In genomic region chr9:130693101-130693425, GRCh38 we compare ENCODE assay signal across 8 cellular contexts. TPM values are rescaled to one million over a fixed set of nuclear protein-coding genes. Genes with fewer than 3 reads are reported as not detected.
DNase-seq lines count a peak whose midpoint lies in the region; ATAC-seq, FAIRE-seq and TF ChIP-seq lines count a peak whose summit lies in the region.

No MANE protein-coding gene starts in this region.

- dilution Hi-C loops in endothelial cell of umbilical vein (cut with MboI; ENCODE audit: extremely low pct_ligation_motif_present, low sequenced_read_pairs) = loop anchor here (25.0 kb wide), 1 partner anchor 169 kb away; no protein-coding TSS in a partner anchor

- intact Hi-C loops in endothelial cell of umbilical vein (cut with micrococcal nuclease) = no loop called here

- peaks cover 21% of the 10 kb centered on the region for H3K4me1 ChIP-seq in CD8-positive, alpha-beta memory T cell (ENCODE audit: insufficient read depth, low read length)
- H3K4me1 ChIP-seq in endothelial cell of umbilical vein (ENCODE audit: control insufficient read depth, extremely low read depth, insufficient read depth, low read length) (peaks cover 9% of the 10 kb centered on the region), osteoblast (ENCODE audit: insufficient read depth, low read length) (peaks cover 24% of the 10 kb centered on the region)

- peaks cover 5 to 37% (median 9%) of the 10 kb centered on the region in 3 donors for H3K36me3 Mint-ChIP-seq in CD8-positive, alpha-beta memory T cell

- no peaks in the 10 kb centered on the region for H3K9me3 Mint-ChIP-seq in CD8-positive, alpha-beta memory T cell

- H3K36me3 ChIP-seq in CD8-positive, alpha-beta memory T cell (ENCODE audit: insufficient read depth, low read length) = peaks cover 13% of the 10 kb centered on the region
- H3K36me3 ChIP-seq in endothelial cell of umbilical vein (ENCODE audit: control insufficient read depth in 2 of 2, extremely low read depth in 1 of 2, insufficient read depth in 2 of 2, low read length in 2 of 2) (peaks cover 0 to 8% of the 10 kb centered on the region in 2 experiments), osteoblast (ENCODE audit: insufficient read depth, low read length) (peaks cover 20% of the 10 kb centered on the region)

- H3K27me3 ChIP-seq in CD8-positive, alpha-beta memory T cell (ENCODE audit: insufficient read depth, low read length, poor library complexity, severe bottlenecking) = no peaks in the 10 kb centered on the region
- H3K27me3 ChIP-seq in endothelial cell of umbilical vein (ENCODE audit: control insufficient read depth in 2 of 2, insufficient read depth in 2 of 2, low read length in 2 of 2) (peaks cover 0 to 2% of the 10 kb centered on the region in 2 experiments), osteoblast (ENCODE audit: insufficient read depth, low read length) (no peaks in the 10 kb centered on the region)

- peak overlapping the region; percentile 98 for H3K4me3 ChIP-seq in CD8-positive, alpha-beta memory T cell (ENCODE audit: low read length)
- H3K4me3 ChIP-seq in NB4 (ENCODE audit: low read depth, low read length) (peak overlapping the region; percentile 61), endothelial cell of umbilical vein (replicated peaks in 1 of 3; ENCODE audit: insufficient read depth in 1 of 3, low read depth in 1 of 3, low read length in 3 of 3) (peak overlapping the region; percentile 36 to 78 (median 57)), osteoblast (ENCODE audit: insufficient read depth, low read length) (peak overlapping the region; percentile 85)

- H3K27me3 Mint-ChIP-seq in CD8-positive, alpha-beta memory T cell = peaks cover 0 to 1% of the 10 kb centered on the region in 2 donors

- TF ChIP-seq POLR2A in NB4 (IDR thresholded peaks at IDR 0.05; ENCODE audit: extremely low read depth, insufficient read length) (no peak), endothelial cell of umbilical vein (IDR thresholded peaks at IDR 0.05; ENCODE audit: low read depth, low read length) (no peak)

- POLR2A ChIA-PET in CD8-positive, alpha-beta memory T cell (lab: Charles Lee) = interaction anchor here (0.5 to 1.2 kb wide), 5 partner anchors 12 to 114 kb away, joined by 3 to 7 read pairs (median 3); partner anchors contain the start of gene FUBP3
- POLR2A ChIA-PET in endothelial cell of umbilical vein (lab: Charles Lee) = interaction anchor here (0.7 kb wide), 1 partner anchor 256 kb away, joined by 4 read pairs; no protein-coding TSS in a partner anchor

- H3K9me1 ChIP-seq in endothelial cell of umbilical vein (replicated peaks; ENCODE audit: control insufficient read depth, extremely low read depth, insufficient read depth, low read length) = no peaks in the 10 kb centered on the region

- peaks cover 37 to 55% (median 54%) of the 10 kb centered on the region in 3 donors for H3K4me1 Mint-ChIP-seq in CD8-positive, alpha-beta memory T cell

- H3K4me2 ChIP-seq in endothelial cell of umbilical vein (ENCODE audit: insufficient read depth, low read length) (peak overlapping the region; percentile 93), osteoblast (ENCODE audit: insufficient read depth, low read length) (peak overlapping the region; percentile 93)

- no peak for DNase-seq in CD8-positive, alpha-beta memory T cell
- DNase-seq in NB4 (ENCODE audit: low read depth) (no peak), endothelial cell of umbilical vein (ENCODE audit: low read depth, low spot score) (no peak), osteoblast (ENCODE audit: insufficient read length, low spot score, missing footprints) (peak; percentile 77), SHP77 treated with DMSO at 0.1 percent for 48 hours (lab: John Stamatoyannopoulos, UW) (no peak), AML-193 (lab: John Stamatoyannopoulos, UW) (no peak), NCI-H446 treated with DMSO at 0.1 percent for 48 hours (lab: John Stamatoyannopoulos, UW) (no peak)

- CTCF ChIA-PET in CD8-positive, alpha-beta memory T cell (lab: Charles Lee) = interaction anchor here (0.8 to 5.4 kb wide), 7 partner anchors 9 to 45 kb away, joined by 3 to 39 read pairs (median 7); no protein-coding TSS in a partner anchor
- CTCF ChIA-PET in endothelial cell of umbilical vein (lab: Charles Lee) = interaction anchor here (1.0 to 3.3 kb wide), 10 partner anchors 8 to 305 kb away, joined by 3 to 23 read pairs (median 6); no protein-coding TSS in a partner anchor

- BruUV-seq in endothelial cell of umbilical vein (replicated peaks; lab: Mats Ljungman, UMichigan) = TSS peak; percentile 94

- H3K79me2 ChIP-seq in endothelial cell of umbilical vein (ENCODE audit: control insufficient read depth, insufficient read depth, low read length) (peaks cover 38% of the 10 kb centered on the region), osteoblast (ENCODE audit: insufficient read depth, low read length) (peaks cover 37% of the 10 kb centered on the region)

- TF ChIP-seq CTCF in NB4 (IDR thresholded peaks at IDR 0.05; ENCODE audit: low read depth, low read length) (no peak), endothelial cell of umbilical vein (IDR thresholded peaks at IDR 0.05; ENCODE audit: extremely low read depth in 1 of 2, insufficient read depth in 1 of 2, low read depth in 1 of 2, low read length in 2 of 2) (no peak), osteoblast (IDR thresholded peaks at IDR 0.05; ENCODE audit: extremely low read depth, low read depth, low read length) (no peak)

- no peaks in the 10 kb centered on the region for H3K9me3 ChIP-seq in CD8-positive, alpha-beta memory T cell (ENCODE audit: low read length)
- H3K9me3 ChIP-seq in endothelial cell of umbilical vein (replicated peaks; ENCODE audit: control insufficient read depth, insufficient read depth, low read length) = no peaks in the 10 kb centered on the region
- no peaks in the 10 kb centered on the region for H3K9me3 ChIP-seq in osteoblast (ENCODE audit: low read depth, low read length)

- H3K27ac ChIP-seq in CD8-positive, alpha-beta memory T cell (ENCODE audit: low read depth, low read length) = peak overlapping the region; percentile 45
- peak overlapping the region; percentile 44 for H3K27ac ChIP-seq in endothelial cell of umbilical vein (ENCODE audit: insufficient read depth, low read depth, low read length)
- H3K27ac ChIP-seq in osteoblast (ENCODE audit: low read depth, low read length) = peak overlapping the region; percentile 67

- H3K27ac Mint-ChIP-seq in CD8-positive, alpha-beta memory T cell = peak overlapping the region; percentile 71 to 98 (median 94)

- peak overlapping the region; percentile 68 for H3K9ac ChIP-seq in endothelial cell of umbilical vein (replicated peaks; ENCODE audit: extremely low read depth, insufficient read depth, low read length)

- no peaks in the 10 kb centered on the region for H4K20me1 ChIP-seq in endothelial cell of umbilical vein (replicated peaks; ENCODE audit: control insufficient read depth, extremely low read depth, insufficient read depth, low read length)
- H4K20me1 ChIP-seq in osteoblast (ENCODE audit: insufficient read depth, low read length) = no peaks in the 10 kb centered on the region

- H2AFZ ChIP-seq in endothelial cell of umbilical vein (ENCODE audit: low read depth, low read length) (peak overlapping the region; percentile 88), osteoblast (ENCODE audit: low read length) (peak overlapping the region; percentile 98)

- FAIRE-seq in endothelial cell of umbilical vein (lab: Jason Lieb, UNC) = no peak

- peak overlapping the region; percentile 89 to 99 (median 97) for H3K4me3 Mint-ChIP-seq in CD8-positive, alpha-beta memory T cell

- ATAC-seq in GM21786 (IDR thresholded peaks at IDR 0.05; ENCODE audit: unreplicated experiment) = no peak

TF ChIP-seq in endothelial cell of umbilical vein, 7 proteins besides CTCF, POLR2A, EP300 and RAD21:
- TF ChIP-seq EZH2 (IDR thresholded peaks at IDR 0.05; ENCODE audit: borderline replicate concordance, low read depth, low read length, severe bottlenecking) (no peak), FOS (IDR thresholded peaks at IDR 0.05; ENCODE audit: borderline replicate concordance, insufficient read depth, low read length) (no peak), MAX (IDR thresholded peaks at IDR 0.05; ENCODE audit: insufficient read depth, insufficient read length) (no peak), MYC (IDR thresholded peaks at IDR 0.05; ENCODE audit: low read depth, low read length) (no peak), GATA2 (IDR thresholded peaks at IDR 0.05; ENCODE audit: insufficient read depth, insufficient read length, low read depth, low read length) (no peak), JUN (IDR thresholded peaks at IDR 0.05; ENCODE audit: borderline replicate concordance, insufficient read depth, insufficient read length, low read depth) (no peak), POLR2AphosphoS5 (IDR thresholded peaks at IDR 0.05; ENCODE audit: insufficient read depth, low read depth, low read length) (no peak)

RNA-seq across cellular contexts. Expression of gene EXOSC2, which starts 0.5 kb away (rescaled TPM):
- total RNA-seq in CD8-positive, alpha-beta memory T cell = 10 to 100 TPM; 83.5 to 88.4 TPM
- 24.2 TPM for polyA plus RNA-seq in CD8-positive, alpha-beta memory T cell
- total RNA-seq in endothelial cell of umbilical vein (44.4 and 46.4 TPM in 2 replicates), osteoblast (18.6 and 22.1 TPM in 2 replicates)
- polyA plus RNA-seq in endothelial cell of umbilical vein = 21.7 and 25.5 TPM in 2 replicates
- polyA plus RNA-seq in endothelial cell of umbilical vein (2011; cell fraction: cytosol; rRNA removed) = 31.9 and 36.6 TPM in 2 replicates
- polyA plus RNA-seq in endothelial cell of umbilical vein (2011; cell fraction: nucleus; rRNA removed) = 52.6 and 72.7 TPM in 2 replicates
- 26.5 and 44.8 TPM in 2 replicates for polyA plus RNA-seq in endothelial cell of umbilical vein (2012)
- polyA minus RNA-seq in endothelial cell of umbilical vein = 33.5 and 38.8 TPM in 2 replicates
- 153 TPM for polyA minus RNA-seq in endothelial cell of umbilical vein (2011; cell fraction: cytosol; rRNA and poly(A)+ RNA removed)
- 17.4 and 31.7 TPM in 2 replicates for polyA minus RNA-seq in endothelial cell of umbilical vein (2011; cell fraction: nucleus; rRNA and poly(A)+ RNA removed)

RNA-seq across cellular contexts. Expression of gene PRDM12, which starts 28.7 kb away (rescaled TPM):
- total RNA-seq in CD8-positive, alpha-beta memory T cell = under 1 TPM in 1 of 2 experiments, not detected in 1; 0.11 TPM
- polyA plus RNA-seq in CD8-positive, alpha-beta memory T cell = not detected
- total RNA-seq in endothelial cell of umbilical vein = not detected in 2 replicates
- not detected in 2 replicates for polyA plus RNA-seq in endothelial cell of umbilical vein
- polyA plus RNA-seq in endothelial cell of umbilical vein (2011; cell fraction: cytosol; rRNA removed) = not detected in 2 replicates
- not detected in 2 replicates for polyA plus RNA-seq in endothelial cell of umbilical vein (2011; cell fraction: nucleus; rRNA removed)
- 0.11 TPM in 1 of 2 replicates, not detected in the other for polyA plus RNA-seq in endothelial cell of umbilical vein (2012)
- polyA minus RNA-seq in endothelial cell of umbilical vein = not detected in 2 replicates
- not detected for polyA minus RNA-seq in endothelial cell of umbilical vein (2011; cell fraction: cytosol; rRNA and poly(A)+ RNA removed)
- not detected in 2 replicates for polyA minus RNA-seq in endothelial cell of umbilical vein (2011; cell fraction: nucleus; rRNA and poly(A)+ RNA removed)
- not detected in 2 replicates for total RNA-seq in osteoblast
